16 cellular contexts compared by ENCODE assay signal in genomic region chr13:113906566-113906965, GRCh38. TPM values are rescaled to one million over a fixed set of nuclear protein-coding genes. Genes with fewer than 3 reads are reported as not detected.
A peak's percentile ranks its signal among the peaks of the same experiment; 100 is the strongest.
DNase-seq lines count a peak whose midpoint lies in the region; ATAC-seq, FAIRE-seq and TF ChIP-seq lines count a peak whose summit lies in the region.
"Had no signal": no experiment of that assay in that cellular context is flagged by ENCODE, and none has a peak within 500 bp of the region (broad histone marks: within the 10 kb centered on the region; RNA-seq: fewer than 3 reads in every experiment).

No MANE protein-coding gene starts in this region.

- H3K4me3 Mint-ChIP-seq in astrocyte (ENCODE audit: unreplicated experiment) = no peak overlapping the region
- H3K4me3 Mint-ChIP-seq: CD4-positive, CD25-positive, alpha-beta regulatory T cell; stimulated activated memory B cell treated with anti-CD40 and anti-IgM and Interleukin-4, amounts not matched to agents 10 μg/mL and 1 μg/mL and 100 μg/mL, for 72 hours had no signal

- peak overlapping the region; percentile 65 for H3K27ac ChIP-seq in astrocyte (ENCODE audit: low read depth, low read length)
- H3K27ac ChIP-seq: ascending aorta had no signal

- H3K4me2 ChIP-seq in astrocyte (ENCODE audit: low read length) = no peak overlapping the region

- DNase-seq in D341Med (ENCODE audit: low spot score) = peak; percentile 37
- DNase-seq in MG63 = peak; percentile 94
- DNase-seq in astrocyte (ENCODE audit: low read depth) = no peak
- peak; percentile 57 for DNase-seq in myocyte (ENCODE audit: low read depth)
- DNase-seq in KBM-7 = no peak
- DNase-seq in stimulated activated CD4-positive, alpha-beta T cell treated with anti-CD3 and anti-CD28 coated beads, Interleukin-4, amount 100 ng/mL, for 4 hours = no peak
- no peak for DNase-seq in SK-N-DZ (ENCODE audit: low spot score)
- DNase-seq: activated CD4-positive, alpha-beta T cell treated with anti-CD3 and anti-CD28 coated beads for 1 hour; CD4-positive, CD25-positive, alpha-beta regulatory T cell; effector CD4-positive, alpha-beta T cell; foreskin keratinocyte; NCI-H1048; stimulated activated CD4-positive, alpha-beta T cell treated with anti-CD3 and anti-CD28 coated beads, Interleukin-4, amount 100 ng/mL, for 1 hour had no signal

- H3K4me1 Mint-ChIP-seq in astrocyte (ENCODE audit: low read depth, unreplicated experiment) = peaks cover 49% of the 10 kb centered on the region

- no peak for ATAC-seq in HG02642 (IDR thresholded peaks at IDR 0.05; ENCODE audit: poor library complexity, unreplicated experiment)
- ATAC-seq: foreskin keratinocyte; stimulated activated memory B cell treated with anti-CD40 and anti-IgM and Interleukin-4, amounts not matched to agents 10 μg/mL and 1 μg/mL and 100 μg/mL, for 72 hours had no signal

- no peak for FAIRE-seq in astrocyte (lab: Jason Lieb, UNC)

- no peak overlapping the region for H3K27ac Mint-ChIP-seq in astrocyte (ENCODE audit: unreplicated experiment)
- H3K27ac Mint-ChIP-seq: CD4-positive, CD25-positive, alpha-beta regulatory T cell; stimulated activated memory B cell treated with anti-CD40 and anti-IgM and Interleukin-4, amounts not matched to agents 10 μg/mL and 1 μg/mL and 100 μg/mL, for 72 hours had no signal

- H3K4me1 ChIP-seq in astrocyte (ENCODE audit: insufficient read depth, low read length) = peaks cover 35% of the 10 kb centered on the region

- H3K9ac ChIP-seq in astrocyte (ENCODE audit: low read length) = no peak overlapping the region

- no peaks in the 10 kb centered on the region for H3K27me3 ChIP-seq in MG63
- no peaks in the 10 kb centered on the region for H3K27me3 ChIP-seq in astrocyte (ENCODE audit: insufficient read depth, low read length)
- H3K27me3 ChIP-seq: ascending aorta, foreskin keratinocyte had no signal

- H2AFZ ChIP-seq in astrocyte (ENCODE audit: low read depth, low read length) = no peak overlapping the region

- H4K20me1 ChIP-seq in astrocyte (ENCODE audit: insufficient read depth, low read length) = no peaks in the 10 kb centered on the region

- no peaks in the 10 kb centered on the region for H3K36me3 ChIP-seq in MG63
- H3K36me3 ChIP-seq in astrocyte (ENCODE audit: insufficient read depth, low read length) = no peaks in the 10 kb centered on the region
- H3K36me3 ChIP-seq: ascending aorta had no signal

- in situ Hi-C loops in KBM-7 (cut with MboI; ENCODE audit: low pct_unique_long_range_greater_than_20kb, low sequenced_read_pairs) = no loop called here

- no peak for TF ChIP-seq CTCF in astrocyte (IDR thresholded peaks at IDR 0.05; ENCODE audit: insufficient read depth, low read depth, low read length)

- H3K4me3 ChIP-seq in MG63 = no peak overlapping the region
- H3K4me3 ChIP-seq in astrocyte (ENCODE audit: insufficient read depth, low read depth, low read length) = no peak overlapping the region
- H3K4me3 ChIP-seq: ascending aorta had no signal

- H3K9me3 ChIP-seq in MG63 (peaks cover 4% of the 10 kb centered on the region; the same call in 1 of the 2 replicates), astrocyte (ENCODE audit: insufficient read depth, low read depth, low read length) (no peaks in the 10 kb centered on the region)
- H3K9me3 ChIP-seq: ascending aorta had no signal

- H3K36me3 Mint-ChIP-seq in astrocyte (ENCODE audit: low read depth, unreplicated experiment) = peaks cover 2% of the 10 kb centered on the region
- H3K36me3 Mint-ChIP-seq: CD4-positive, CD25-positive, alpha-beta regulatory T cell; stimulated activated memory B cell treated with anti-CD40 and anti-IgM and Interleukin-4, amounts not matched to agents 10 μg/mL and 1 μg/mL and 100 μg/mL, for 72 hours had no signal

- H3K9me3 Mint-ChIP-seq in astrocyte (ENCODE audit: unreplicated experiment) = no peaks in the 10 kb centered on the region
- H3K9me3 Mint-ChIP-seq: CD4-positive, CD25-positive, alpha-beta regulatory T cell; stimulated activated memory B cell treated with anti-CD40 and anti-IgM and Interleukin-4, amounts not matched to agents 10 μg/mL and 1 μg/mL and 100 μg/mL, for 72 hours had no signal

- H3K79me2 ChIP-seq in astrocyte (ENCODE audit: insufficient read depth, low read length) = no peaks in the 10 kb centered on the region

- H3K27me3 Mint-ChIP-seq in astrocyte (ENCODE audit: low read depth, unreplicated experiment) = no peaks in the 10 kb centered on the region

RNA-seq across cellular contexts. Expression of gene GAS6, which starts 42.7 kb away (rescaled TPM):
- total RNA-seq in MG63 (2014; rRNA removed; shearing (Covaris generic); ENCODE audit: low replicate concordance) = 332 and 394 TPM in 2 replicates
- 252 and 287 TPM in 2 replicates for total RNA-seq in astrocyte
- 169 and 172 TPM in 2 replicates for total RNA-seq in myocyte
- polyA plus RNA-seq in myocyte (2012) = 847 TPM
- 2.2 and 3.3 TPM in 2 replicates for polyA plus RNA-seq in SK-N-DZ (2014; cell fraction: cytosol; rRNA removed)
- 9.1 and 12.5 TPM in 2 replicates for polyA plus RNA-seq in SK-N-DZ (2014; cell fraction: nucleus; rRNA removed)

Comparison
In these comparisons a context has a peak if more than half of its experiments do, and no peak if none do; other contexts are left out.
1. DNase-seq: peak in D341Med (single experiment), MG63 (single experiment) and myocyte (single experiment); none in astrocyte (single experiment), KBM-7 (single experiment), stimulated activated CD4-positive, alpha-beta T cell treated with anti-CD3 and anti-CD28 coated beads, Interleukin-4, amount 100 ng/mL, for 4 hours (0 of 2) and SK-N-DZ (single experiment).